ENCODE assay signal across 8 cellular contexts in genomic region chr15:40421246-40422157, GRCh38. TPM values are rescaled to one million over a fixed set of nuclear protein-coding genes. Genes with fewer than 3 reads are reported as not detected.
DNase-seq lines count a peak whose midpoint lies in the region; ATAC-seq, FAIRE-seq and TF ChIP-seq lines count a peak whose summit lies in the region.

No MANE protein-coding gene starts in this region.

- no peak for TF ChIP-seq POLR2A in gastroesophageal sphincter (IDR thresholded peaks at IDR 0.05)

- H3K9me3 ChIP-seq in RWPE2 (ENCODE audit: severe bottlenecking), result no peaks in the 10 kb centered on the region
- no peaks in the 10 kb centered on the region for H3K9me3 ChIP-seq in gastroesophageal sphincter
- no peaks in the 10 kb centered on the region for H3K9me3 ChIP-seq in pancreas
- H3K9me3 ChIP-seq in tibial artery, result no peaks in the 10 kb centered on the region

- ATAC-seq in RWPE2 (ENCODE audit: low read depth) (peak; percentile 77), gastroesophageal sphincter (peak; percentile 92), pancreas (peak; percentile 83 to 93 (median 86))

- 6 to 25% methylated on average over 8 to 20 of the region's 31 CpGs for WGBS in gastroesophageal sphincter (ENCODE audit: low coverage in 1 of 2), 2 donors
- 6 to 8% methylated on average over 27 to 31 of the region's 31 CpGs for WGBS in pancreas, 2 donors

- peak; percentile 67 for DNase-seq in SIG-M5 treated with dmso at 0.1 percent for 504 hours (lab: John Stamatoyannopoulos, UW; ENCODE audit: unreplicated experiment)
- no peak for DNase-seq in SIG-M5 (lab: John Stamatoyannopoulos, UW)
- peak; percentile 66 to 85 for DNase-seq in HL-60 (ENCODE audit: low read depth in 1 of 2, low spot score in 1 of 2)
- no peak for DNase-seq in RWPE2 (ENCODE audit: low spot score)
- peak; percentile 66 for DNase-seq in activated effector memory CD4-positive, alpha-beta T cell treated with Interleukin-2 at 50 U/mL for 16 hours
- peak; percentile 68 to 94 (median 82) for DNase-seq in pancreas
- DNase-seq in tibial artery, result peak; percentile 65 to 85

- H3K27me3 ChIP-seq in HL-60 (ENCODE audit: insufficient read depth, poor library complexity, severe bottlenecking) (no peaks in the 10 kb centered on the region), RWPE2 (ENCODE audit: insufficient read depth, poor library complexity, severe bottlenecking) (no peaks in the 10 kb centered on the region), gastroesophageal sphincter (no peaks in the 10 kb centered on the region), pancreas (no peaks in the 10 kb centered on the region), tibial artery (no peaks in the 10 kb centered on the region)

- intact Hi-C loops in pancreas (cut with DNase I) (loop anchor here in 2 of 3 donors (5.0 to 10.0 kb wide), 3 partner anchors 74 to 137 kb away; partner anchors contain the start of genes ANKRD63 (in 1 of the 2) and CCDC9B (in 1 of the 2)), tibial artery (cut with DNase I; ENCODE audit: low total_unique reads) (loop anchor here (1.0 to 10.0 kb wide), 3 partner anchors 53 to 357 kb away; no protein-coding TSS in a partner anchor)

- H3K4me1 ChIP-seq in RWPE2 (ENCODE audit: insufficient read depth, poor library complexity, severe bottlenecking) (peaks cover 15% of the 10 kb centered on the region), gastroesophageal sphincter (peaks cover 0 to 25% (median 2%) of the 10 kb centered on the region in 3 donors), pancreas (peaks cover 21 to 22% (median 22%) of the 10 kb centered on the region in 3 donors), tibial artery (peaks cover 0 to 19% (median 13%) of the 10 kb centered on the region in 4 donors)

- no peak for TF ChIP-seq EP300 in gastroesophageal sphincter (IDR thresholded peaks at IDR 0.05)

- H3K36me3 ChIP-seq in RWPE2 (ENCODE audit: low read depth), result peaks cover 24% of the 10 kb centered on the region
- H3K36me3 ChIP-seq in gastroesophageal sphincter, result peaks cover 0 to 35% of the 10 kb centered on the region in 2 donors
- H3K36me3 ChIP-seq in pancreas, result peaks cover 0 to 3% (median 0%) of the 10 kb centered on the region in 3 donors
- H3K36me3 ChIP-seq in tibial artery, result peaks cover 2 to 19% (median 12%) of the 10 kb centered on the region in 3 donors

- H3K4me3 ChIP-seq in HL-60 (replicated peaks; ENCODE audit: insufficient read depth, low read length), result no peak overlapping the region; the same call in 1 of the 2 replicates
- H3K4me3 ChIP-seq in RWPE2 (ENCODE audit: severe bottlenecking), result no peak overlapping the region
- H3K4me3 ChIP-seq in gastroesophageal sphincter, result no peak overlapping the region
- H3K4me3 ChIP-seq in pancreas, result peak overlapping the region in 1 of 4 donors; percentile 3
- H3K4me3 ChIP-seq in tibial artery, result peak overlapping the region in 1 of 2 donors; percentile 3

- TF ChIP-seq CTCF in HL-60 (IDR thresholded peaks at IDR 0.05; ENCODE audit: insufficient read depth, low read length) (peak; percentile 89), RWPE2 (IDR thresholded peaks at IDR 0.05; ENCODE audit: poor library complexity, severe bottlenecking) (peak; percentile 100), gastroesophageal sphincter (IDR thresholded peaks at IDR 0.05) (peak in 3 of 4 experiments; percentile 93 to 97 (median 93)), pancreas (IDR thresholded peaks at IDR 0.05) (peak; percentile 88 to 91 (median 88)), tibial artery (IDR thresholded peaks at IDR 0.05) (peak; percentile 97 to 99)

- H3K27ac ChIP-seq in HL-60 (replicated peaks) (no peak overlapping the region), RWPE2 (ENCODE audit: poor library complexity, severe bottlenecking) (peak overlapping the region; percentile 32), gastroesophageal sphincter (peak overlapping the region in 1 of 4 donors; percentile 35), pancreas (peak overlapping the region in 3 of 4 donors; percentile 59 to 84 (median 81)), tibial artery (peak overlapping the region; percentile 42 to 47)

- FAIRE-seq in pancreas (lab: Jason Lieb, UNC), result no peak

RNA-seq across cellular contexts. Expression of gene IVD, which starts 15.9 kb away (rescaled TPM):
- total RNA-seq in gastroesophageal sphincter (10 to 100 TPM; 26.1 to 80.2 (median 50.1) TPM), pancreas (10 to 100 TPM; 23.8 to 41.3 (median 30.1) TPM)
- polyA plus RNA-seq in pancreas, result 10 to 100 TPM; 26.0 to 38.5 TPM

RNA-seq across cellular contexts. Expression of gene BAHD1, which starts 19.3 kb away (rescaled TPM):
- total RNA-seq in gastroesophageal sphincter, result 10 to 100 TPM; 19.0 to 26.2 (median 22.8) TPM
- total RNA-seq in pancreas, result 10 to 100 TPM in 4 of 6 donors, 1 to 10 TPM in 2; 8.0 to 16.3 (median 10.7) TPM
- 10 to 100 TPM in 1 of 2 donors, 1 to 10 TPM in 1; 9.7 to 13.1 TPM for polyA plus RNA-seq in pancreas

RNA-seq across cellular contexts. Expression of gene KNSTRN, which starts 39.0 kb away (rescaled TPM):
- 10 to 100 TPM in 2 of 4 donors, 1 to 10 TPM in 2; 7.2 to 16.2 (median 9.9) TPM for total RNA-seq in gastroesophageal sphincter
- total RNA-seq in pancreas, result 1 to 10 TPM; 2.2 to 8.4 (median 3.3) TPM
- polyA plus RNA-seq in pancreas, result 1 to 10 TPM; 3.1 to 5.3 TPM

RNA-seq across cellular contexts. Expression of gene CHST14, which starts 49.3 kb away (rescaled TPM):
- 10 to 100 TPM in 2 of 4 donors, 1 to 10 TPM in 2; 7.8 to 18.4 (median 11.7) TPM for total RNA-seq in gastroesophageal sphincter
- 1 to 10 TPM; 3.1 to 8.9 (median 4.1) TPM for total RNA-seq in pancreas
- 1 to 10 TPM; 4.0 to 6.1 TPM for polyA plus RNA-seq in pancreas

Comparison
In these comparisons a context has a peak if more than half of its experiments do, and no peak if none do; other contexts are left out.
1. DNase-seq: peak in SIG-M5 treated with dmso at 0.1 percent for 504 hours (single experiment), HL-60 (2 of 2), activated effector memory CD4-positive, alpha-beta T cell treated with Interleukin-2 at 50 U/mL for 16 hours (single experiment), pancreas (6 of 6) and tibial artery (2 of 2); none in SIG-M5 (single experiment) and RWPE2 (single experiment).
2. Peak in every context shown above with its lines, with median percentiles within 50 percentile points of each other: CTCF ChIP-seq and ATAC-seq.